In the genomic region with DNA sequence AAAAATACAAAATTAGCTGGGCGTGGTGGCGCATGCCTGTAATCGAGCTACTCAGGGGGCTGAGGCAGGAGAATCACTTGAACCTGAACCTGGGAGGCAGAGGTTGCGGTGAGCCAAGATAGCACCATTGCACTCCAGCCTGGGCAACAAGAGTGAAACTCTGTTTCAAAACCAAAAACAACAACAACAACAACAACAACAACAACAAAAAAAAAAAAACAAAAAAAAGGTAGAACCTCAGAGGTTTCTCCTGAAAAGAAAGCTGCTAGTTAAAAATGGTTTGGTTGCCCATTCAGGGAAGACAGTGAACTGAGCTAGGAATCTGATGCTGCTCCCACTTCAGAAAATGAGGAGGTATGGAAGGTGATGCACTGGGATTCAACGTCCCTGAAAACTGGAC, we compare ENCODE assay signal across 7 cellular contexts. TPM values are rescaled to one million over a fixed set of nuclear protein-coding genes. Genes with fewer than 3 reads are reported as not detected.
DNase-seq lines count a peak whose midpoint lies in the region; ATAC-seq and TF ChIP-seq lines count a peak whose summit lies in the region.
"Not testable (repeated sequence)": the region's sequence is repeated elsewhere in the genome, so short reads cannot be mapped to it uniquely, and the experiment has no call there.

No MANE protein-coding gene starts in this region.

- peaks cover 2 to 47% (median 3%) of the 10 kb centered on the region in 3 donors for H3K36me3 Mint-ChIP-seq in CD8-positive, alpha-beta memory T cell
- peaks cover 44% of the 10 kb centered on the region for H3K36me3 Mint-ChIP-seq in activated CD8-positive, alpha-beta memory T cell treated with anti-CD3 and anti-CD28 coated beads, Interleukin-2, amount 10 ng/mL, durations not matched to agents 7 days and 5 days
- H3K36me3 Mint-ChIP-seq in effector memory CD8-positive, alpha-beta T cell (ENCODE audit: insufficient read depth), result peaks cover 23% of the 10 kb centered on the region
- H3K36me3 Mint-ChIP-seq in immature natural killer cell, result not testable (repeated sequence)
- H3K36me3 Mint-ChIP-seq in stimulated activated effector memory CD8-positive, alpha-beta T cell treated with anti-CD3 and anti-CD28 coated beads, Interleukin-12 subunit alpha, Interleukin-12 subunit beta, amount 100 ng/mL, for 72 hours, result peaks cover 94% of the 10 kb centered on the region

- peak overlapping the region in 2 of 7 donors; percentile 4 to 51 for H3K4me3 Mint-ChIP-seq in CD8-positive, alpha-beta memory T cell
- H3K4me3 Mint-ChIP-seq in activated CD8-positive, alpha-beta memory T cell treated with anti-CD3 and anti-CD28 coated beads, Interleukin-2, amount 10 ng/mL, durations not matched to agents 7 days and 5 days; stimulated activated effector memory CD8-positive, alpha-beta T cell treated with anti-CD3 and anti-CD28 coated beads, Interleukin-12 subunit alpha, Interleukin-12 subunit beta, amount 100 ng/mL, for 72 hours: not testable (repeated sequence)
- peak overlapping the region; percentile 17 to 95 for H3K4me3 Mint-ChIP-seq in effector memory CD8-positive, alpha-beta T cell
- H3K4me3 Mint-ChIP-seq in immature natural killer cell, result peak overlapping the region in 2 of 5 donors; percentile 21 to 38

- peaks cover 61% of the 10 kb centered on the region for H3K4me1 ChIP-seq in CD8-positive, alpha-beta memory T cell (ENCODE audit: insufficient read depth, low read length)
- peaks cover 74% of the 10 kb centered on the region for H3K4me1 ChIP-seq in psoas muscle

- H3K27me3 Mint-ChIP-seq in CD8-positive, alpha-beta memory T cell; activated CD8-positive, alpha-beta memory T cell treated with anti-CD3 and anti-CD28 coated beads, Interleukin-2, amount 10 ng/mL, durations not matched to agents 7 days and 5 days; effector memory CD8-positive, alpha-beta T cell: not testable (repeated sequence)
- H3K27me3 Mint-ChIP-seq in immature natural killer cell (ENCODE audit: low read depth in 3 of 3), result peaks cover 8 to 16% (median 15%) of the 10 kb centered on the region in 3 donors

- DNase-seq in CD8-positive, alpha-beta memory T cell; RWPE1 (ENCODE audit: low spot score); activated CD8-positive, alpha-beta memory T cell treated with anti-CD3 and anti-CD28 coated beads, Interleukin-2, amount 10 ng/mL, durations not matched to agents 7 days and 5 days; effector memory CD8-positive, alpha-beta T cell; immature natural killer cell; psoas muscle; stimulated activated effector memory CD8-positive, alpha-beta T cell treated with anti-CD3 and anti-CD28 coated beads, Interleukin-12 subunit alpha, Interleukin-12 subunit beta, amount 100 ng/mL, for 72 hours (ENCODE audit: low spot score in 2 of 2): not testable (repeated sequence)

- WGBS in psoas muscle, 3 donors, result 41 to 66% (median 62%) methylated on average over 5 of the region's 5 CpGs

- H3K27me3 ChIP-seq in CD8-positive, alpha-beta memory T cell (ENCODE audit: insufficient read depth, low read length, poor library complexity, severe bottlenecking); psoas muscle (ENCODE audit: insufficient read depth in 3 of 3, low read length in 2 of 3): not testable (repeated sequence)

- H3K36me3 ChIP-seq in CD8-positive, alpha-beta memory T cell (ENCODE audit: insufficient read depth, low read length); psoas muscle (ENCODE audit: insufficient read depth in 1 of 2, low read depth in 1 of 2): not testable (repeated sequence)

- POLR2A ChIA-PET in CD8-positive, alpha-beta memory T cell (lab: Charles Lee), result interaction anchor here (0.7 kb wide), 1 partner anchor 163 kb away, joined by 5 read pairs; no protein-coding TSS in a partner anchor
- POLR2A ChIA-PET in RWPE1 (lab: Yijun Ruan, JAX; ENCODE audit: low non-redundant PET), result not testable (repeated sequence)

- CTCF ChIA-PET in CD8-positive, alpha-beta memory T cell (lab: Charles Lee), result interaction anchor here (0.9 to 2.2 kb wide), 3 partner anchors 7 to 23 kb away, joined by 3 to 9 read pairs (median 5); no protein-coding TSS in a partner anchor
- CTCF ChIA-PET in RWPE1 (lab: Yijun Ruan, JAX), result interaction anchor here (0.6 to 1.9 kb wide), 6 partner anchors 21 to 595 kb away, joined by 3 to 6 read pairs (median 3); no protein-coding TSS in a partner anchor
- CTCF ChIA-PET in activated CD8-positive, alpha-beta memory T cell treated with anti-CD3 and anti-CD28 coated beads, Interleukin-2, amount 10 ng/mL, durations not matched to agents 7 days and 5 days (lab: Charles Lee), result interaction anchor here (0.6 to 1.9 kb wide), 8 partner anchors 10 to 128 kb away, joined by 4 to 12 read pairs (median 6); no protein-coding TSS in a partner anchor

- H3K27ac ChIP-seq in CD8-positive, alpha-beta memory T cell (ENCODE audit: low read depth, low read length), result not testable (repeated sequence)
- H3K27ac ChIP-seq in RWPE1 (peak overlapping the region; percentile 49), psoas muscle (peak overlapping the region; percentile 97)

- intact Hi-C loops in psoas muscle (cut with DNase I), result not testable (repeated sequence)

- not testable (repeated sequence) for TF ChIP-seq CTCF in RWPE1 (conservative IDR thresholded peaks at IDR 0.05; ENCODE audit: low read depth); psoas muscle (IDR thresholded peaks at IDR 0.05)

- H3K4me1 Mint-ChIP-seq in CD8-positive, alpha-beta memory T cell, result peaks cover 80 to 90% (median 85%) of the 10 kb centered on the region in 3 donors
- peaks cover 71% of the 10 kb centered on the region for H3K4me1 Mint-ChIP-seq in activated CD8-positive, alpha-beta memory T cell treated with anti-CD3 and anti-CD28 coated beads, Interleukin-2, amount 10 ng/mL, durations not matched to agents 7 days and 5 days
- peaks cover 56 to 66% of the 10 kb centered on the region in 2 donors for H3K4me1 Mint-ChIP-seq in effector memory CD8-positive, alpha-beta T cell (ENCODE audit: low read depth in 2 of 2)
- H3K4me1 Mint-ChIP-seq in immature natural killer cell, result peaks cover 86 to 93% of the 10 kb centered on the region in 2 donors
- H3K4me1 Mint-ChIP-seq in stimulated activated effector memory CD8-positive, alpha-beta T cell treated with anti-CD3 and anti-CD28 coated beads, Interleukin-12 subunit alpha, Interleukin-12 subunit beta, amount 100 ng/mL, for 72 hours, result peaks cover 77% of the 10 kb centered on the region

- not testable (repeated sequence) for H3K4me3 ChIP-seq in CD8-positive, alpha-beta memory T cell (ENCODE audit: low read length); psoas muscle

- H3K9me3 Mint-ChIP-seq in CD8-positive, alpha-beta memory T cell; activated CD8-positive, alpha-beta memory T cell treated with anti-CD3 and anti-CD28 coated beads, Interleukin-2, amount 10 ng/mL, durations not matched to agents 7 days and 5 days (ENCODE audit: low read depth); effector memory CD8-positive, alpha-beta T cell; immature natural killer cell; stimulated activated effector memory CD8-positive, alpha-beta T cell treated with anti-CD3 and anti-CD28 coated beads, Interleukin-12 subunit alpha, Interleukin-12 subunit beta, amount 100 ng/mL, for 72 hours: not testable (repeated sequence)

- H3K9me3 ChIP-seq in CD8-positive, alpha-beta memory T cell (ENCODE audit: low read length); psoas muscle: not testable (repeated sequence)

- not testable (repeated sequence) for ATAC-seq in activated CD8-positive, alpha-beta memory T cell treated with anti-CD3 and anti-CD28 coated beads, Interleukin-2, amount 10 ng/mL, durations not matched to agents 7 days and 5 days; effector memory CD8-positive, alpha-beta T cell (replicated peaks); psoas muscle; stimulated activated effector memory CD8-positive, alpha-beta T cell treated with anti-CD3 and anti-CD28 coated beads, Interleukin-12 subunit alpha, Interleukin-12 subunit beta, amount 100 ng/mL, for 72 hours

- peak overlapping the region; percentile 38 to 99 (median 70) for H3K27ac Mint-ChIP-seq in CD8-positive, alpha-beta memory T cell
- H3K27ac Mint-ChIP-seq in activated CD8-positive, alpha-beta memory T cell treated with anti-CD3 and anti-CD28 coated beads, Interleukin-2, amount 10 ng/mL, durations not matched to agents 7 days and 5 days, result peak overlapping the region; percentile 6
- not testable (repeated sequence) for H3K27ac Mint-ChIP-seq in effector memory CD8-positive, alpha-beta T cell
- peak overlapping the region; percentile 84 to 100 (median 98) for H3K27ac Mint-ChIP-seq in immature natural killer cell
- H3K27ac Mint-ChIP-seq in stimulated activated effector memory CD8-positive, alpha-beta T cell treated with anti-CD3 and anti-CD28 coated beads, Interleukin-12 subunit alpha, Interleukin-12 subunit beta, amount 100 ng/mL, for 72 hours, result peak overlapping the region; percentile 71

RNA-seq across cellular contexts. Expression of a gene that starts 6.3 kb away (rescaled TPM):
- total RNA-seq in CD8-positive, alpha-beta memory T cell, result 100 to 1,000 TPM; 160 to 183 TPM
- 176 TPM for polyA plus RNA-seq in CD8-positive, alpha-beta memory T cell
- 100 to 1,000 TPM; 140 to 158 TPM for total RNA-seq in activated CD8-positive, alpha-beta memory T cell treated with anti-CD3 and anti-CD28 coated beads, Interleukin-2, amount 10 ng/mL, durations not matched to agents 7 days and 5 days
- 100 to 1,000 TPM; 112 to 189 (median 185) TPM for polyA plus RNA-seq in immature natural killer cell
- 10 to 100 TPM; 45.2 to 78.1 (median 57.5) TPM for total RNA-seq in psoas muscle
- polyA plus RNA-seq in psoas muscle, result 100 to 1,000 TPM in 2 of 3 donors, 10 to 100 TPM in 1; 57.1 to 165 (median 103) TPM

RNA-seq across cellular contexts. Expression of a gene that starts 46.9 kb away (rescaled TPM):
- total RNA-seq in CD8-positive, alpha-beta memory T cell, result 10 to 100 TPM; 20.2 to 23.6 TPM
- 26.9 TPM for polyA plus RNA-seq in CD8-positive, alpha-beta memory T cell
- total RNA-seq in activated CD8-positive, alpha-beta memory T cell treated with anti-CD3 and anti-CD28 coated beads, Interleukin-2, amount 10 ng/mL, durations not matched to agents 7 days and 5 days, result 10 to 100 TPM; 24.2 to 25.4 TPM
- 10 to 100 TPM; 15.2 to 33.5 (median 19.7) TPM for polyA plus RNA-seq in immature natural killer cell
- total RNA-seq in psoas muscle, result 10 to 100 TPM; 17.5 to 59.2 (median 35.0) TPM
- 10 to 100 TPM; 23.8 to 55.1 (median 49.2) TPM for polyA plus RNA-seq in psoas muscle
